13 cellular contexts compared by ENCODE assay signal in the genomic region with DNA sequence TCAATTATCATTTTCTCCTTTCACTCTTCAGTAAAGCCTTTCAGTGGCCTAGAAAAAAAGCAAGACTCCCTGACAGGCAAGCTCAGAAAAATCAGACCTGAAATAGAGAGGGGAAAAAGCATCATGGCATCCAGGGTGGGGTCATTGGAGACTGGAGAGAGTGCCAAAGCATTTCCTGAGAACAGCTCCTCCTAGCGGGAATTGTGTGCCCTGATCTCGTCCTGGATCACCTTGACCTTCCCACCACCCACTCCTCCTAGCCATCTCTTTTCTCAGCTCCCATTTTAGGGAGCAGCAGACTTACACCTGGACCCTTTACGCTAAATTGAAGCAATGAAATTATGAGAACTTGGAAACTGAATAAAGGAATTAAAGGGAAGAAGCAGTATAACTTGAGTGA.
A peak's percentile ranks its signal among the peaks of the same experiment; 100 is the strongest.
DNase-seq lines count a peak whose midpoint lies in the region; TF ChIP-seq lines count a peak whose summit lies in the region.
"Had no signal": no experiment of that assay in that cellular context is flagged by ENCODE, and none has a peak within 500 bp of the region (broad histone marks: within the 10 kb centered on the region; RNA-seq: fewer than 3 reads in every experiment).

No MANE protein-coding gene starts in this region.

- H3K9me3 ChIP-seq in HAP-1 (no peaks in the 10 kb centered on the region), PC-9 (ENCODE audit: insufficient read depth, low read depth) (no peaks in the 10 kb centered on the region; the same call in 1 of the 2 replicates), right atrium auricular region (no peaks in the 10 kb centered on the region)
- H3K9me3 ChIP-seq: left ventricle myocardium inferior had no signal

- DNase-seq in AG09309 (ENCODE audit: low read depth) = no peak
- DNase-seq in HAP-1 (ENCODE audit: low spot score in 2 of 2) = peak; percentile 35 to 48
- DNase-seq in PC-9 = no peak
- DNase-seq in glutamatergic neuron = peak; percentile 38
- DNase-seq in SHP77 treated with DMSO at 0.1 percent for 48 hours (lab: John Stamatoyannopoulos, UW) = no peak
- no peak for DNase-seq in right atrium auricular region (ENCODE audit: low spot score)
- no peak for DNase-seq in DMS153 treated with DMSO at 0.1 percent for 48 hours (lab: John Stamatoyannopoulos, UW; ENCODE audit: unreplicated experiment)
- no peak for DNase-seq in SW 1271 (lab: John Stamatoyannopoulos, UW)
- DNase-seq: activated gamma-delta T cell treated with Interleukin-2 at 50 U/mL for 16 hours; foreskin melanocyte; left ventricle myocardium inferior; stimulated activated CD4-positive, alpha-beta T cell treated with anti-CD3 and anti-CD28 coated beads, Interleukin-2, amount 100 ng/mL, for 48 hours; stimulated activated naive CD8-positive, alpha-beta T cell treated with anti-CD3 and anti-CD28 coated beads, Interleukin-15, amount 100 ng/mL, for 72 hours had no signal

- H3K27ac Mint-ChIP-seq in glutamatergic neuron (ENCODE audit: unreplicated experiment) = no peak overlapping the region

- peak; percentile 14 for TF ChIP-seq CTCF in AG09309 (IDR thresholded peaks at IDR 0.05; ENCODE audit: control insufficient read depth, insufficient read depth, low read depth, low read length, missing control alignments)
- peak; percentile 53; the same call in 1 of the 2 replicates for TF ChIP-seq CTCF in PC-9 (conservative IDR thresholded peaks at IDR 0.05)
- peak; percentile 56 for TF ChIP-seq CTCF in glutamatergic neuron (IDR thresholded peaks at IDR 0.05; ENCODE audit: partially characterized antibody, unreplicated experiment)
- TF ChIP-seq CTCF in right atrium auricular region (IDR thresholded peaks at IDR 0.05) = no peak

- no TSS peak for BruUV-seq in PC-9 (replicated peaks; lab: Mats Ljungman, UMichigan)

- H2AFZ ChIP-seq in PC-9 = no peak overlapping the region

- H3K27ac ChIP-seq in PC-9 (no peak overlapping the region), right atrium auricular region (no peak overlapping the region)
- H3K27ac ChIP-seq: left ventricle myocardium inferior had no signal

- H3K27me3 ChIP-seq in HAP-1 (ENCODE audit: low read depth) (no peaks in the 10 kb centered on the region), PC-9 (ENCODE audit: insufficient read depth, low read depth) (no peaks in the 10 kb centered on the region), right atrium auricular region (no peaks in the 10 kb centered on the region)

- H3K36me3 ChIP-seq in HAP-1 (replicated peaks) (no peaks in the 10 kb centered on the region), PC-9 (ENCODE audit: low read depth) (no peaks in the 10 kb centered on the region), right atrium auricular region (no peaks in the 10 kb centered on the region)
- H3K36me3 ChIP-seq: left ventricle myocardium inferior had no signal

- no peaks in the 10 kb centered on the region for H3K9me3 Mint-ChIP-seq in glutamatergic neuron (ENCODE audit: unreplicated experiment)
- H3K9me3 Mint-ChIP-seq: stimulated activated naive CD8-positive, alpha-beta T cell treated with anti-CD3 and anti-CD28 coated beads, Interleukin-15, amount 100 ng/mL, for 72 hours had no signal

- no peak overlapping the region for H3K4me3 ChIP-seq in AG09309 (ENCODE audit: control insufficient read depth, low read depth, low read length)
- H3K4me3 ChIP-seq in HAP-1 = no peak overlapping the region
- no peak overlapping the region for H3K4me3 ChIP-seq in PC-9
- no peak overlapping the region for H3K4me3 ChIP-seq in right atrium auricular region
- H3K4me3 ChIP-seq: left ventricle myocardium inferior had no signal

- H4K20me1 ChIP-seq in PC-9 (ENCODE audit: insufficient read depth) = no peaks in the 10 kb centered on the region

- H3K4me1 ChIP-seq in HAP-1 (no peaks in the 10 kb centered on the region), PC-9 (replicated peaks; ENCODE audit: insufficient read depth) (no peaks in the 10 kb centered on the region), right atrium auricular region (no peaks in the 10 kb centered on the region)
- H3K4me1 ChIP-seq: left ventricle myocardium inferior had no signal

- CTCF ChIA-PET in PC-9 (lab: Charles Lee) = no interaction called here

- H3F3A ChIP-seq in PC-9 (ENCODE audit: insufficient read depth, low read depth) = no peaks in the 10 kb centered on the region

- H3K4me1 Mint-ChIP-seq in glutamatergic neuron (ENCODE audit: low read depth, unreplicated experiment) = peaks cover 2% of the 10 kb centered on the region
- H3K4me1 Mint-ChIP-seq: stimulated activated naive CD8-positive, alpha-beta T cell treated with anti-CD3 and anti-CD28 coated beads, Interleukin-15, amount 100 ng/mL, for 72 hours had no signal

- H3K27me3 Mint-ChIP-seq in glutamatergic neuron (ENCODE audit: unreplicated experiment) = peaks cover 1% of the 10 kb centered on the region
- H3K27me3 Mint-ChIP-seq: stimulated activated naive CD8-positive, alpha-beta T cell treated with anti-CD3 and anti-CD28 coated beads, Interleukin-15, amount 100 ng/mL, for 72 hours had no signal

- intact Hi-C loops in PC-9 (cut with micrococcal nuclease; ENCODE audit: unreplicated experiment) = no loop called here

- H3K4me2 ChIP-seq in PC-9 = no peak overlapping the region

- H3K9me2 ChIP-seq in PC-9 (ENCODE audit: insufficient read depth) = no peaks in the 10 kb centered on the region

- H3K79me2 ChIP-seq in PC-9 (ENCODE audit: low read depth) = no peaks in the 10 kb centered on the region

- H3K36me3 Mint-ChIP-seq in glutamatergic neuron (ENCODE audit: unreplicated experiment) = peaks cover 4% of the 10 kb centered on the region

- POLR2A ChIA-PET in PC-9 (lab: Charles Lee; ENCODE audit: unreplicated experiment) = no interaction called here

- in situ Hi-C loops in HAP-1 (cut with MboI; ENCODE audit: low sequenced_read_pairs) = no loop called here

- H3K4me3 Mint-ChIP-seq in glutamatergic neuron (ENCODE audit: unreplicated experiment) = no peak overlapping the region
- H3K4me3 Mint-ChIP-seq: stimulated activated naive CD8-positive, alpha-beta T cell treated with anti-CD3 and anti-CD28 coated beads, Interleukin-15, amount 100 ng/mL, for 72 hours had no signal

Comparison
In these comparisons a context has a peak if more than half of its experiments do, and no peak if none do; other contexts are left out.
1. DNase-seq: peak in HAP-1 (2 of 2) and glutamatergic neuron (single experiment); none in AG09309 (single experiment), PC-9 (0 of 2), SHP77 treated with DMSO at 0.1 percent for 48 hours (single experiment), right atrium auricular region (single experiment), DMS153 treated with DMSO at 0.1 percent for 48 hours (single experiment) and SW 1271 (0 of 2).
2. CTCF ChIP-seq: peak in AG09309 (single experiment), PC-9 (single experiment) and glutamatergic neuron (single experiment); none in right atrium auricular region (0 of 2).